In the genomic region with DNA sequence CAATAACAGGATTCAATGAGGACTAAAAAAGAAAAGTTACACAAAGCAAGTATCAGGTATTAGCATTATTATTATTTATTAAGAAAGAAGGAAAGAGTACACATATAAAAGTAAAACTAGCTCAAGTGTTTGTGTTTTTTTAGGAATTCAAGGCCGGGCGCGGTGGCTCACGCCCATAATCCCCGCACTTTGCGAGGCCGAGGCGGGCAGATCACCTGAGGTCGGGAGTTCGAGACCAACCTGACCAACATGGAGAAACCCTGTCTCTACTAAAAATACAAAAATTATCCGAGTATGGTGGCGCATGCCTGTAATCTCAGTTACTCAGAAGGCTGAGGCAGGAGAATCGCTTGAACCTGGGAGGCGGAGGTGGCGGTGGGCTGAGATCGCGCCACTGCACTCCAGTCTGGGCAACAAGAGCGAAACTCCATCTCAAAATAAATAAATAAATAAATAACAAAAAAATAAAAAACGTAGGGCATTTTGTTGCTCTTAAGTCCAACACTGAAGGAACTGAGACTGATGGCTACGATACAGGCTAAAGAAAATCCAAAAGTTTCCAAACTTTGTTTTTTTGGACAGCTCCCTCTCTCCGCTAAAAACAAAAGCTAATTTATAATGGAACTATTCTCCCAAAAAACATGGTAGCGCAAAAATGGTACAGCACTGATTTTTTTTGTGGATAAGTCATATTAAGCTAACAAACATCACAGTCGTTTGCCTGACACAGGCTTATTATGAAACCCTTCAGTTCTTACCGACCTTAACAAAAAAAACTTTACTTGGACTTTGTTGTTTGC, we compare ENCODE assay signal across 8 cellular contexts. TPM values are rescaled to one million over a fixed set of nuclear protein-coding genes. Genes with fewer than 3 reads are reported as not detected.
A peak's percentile ranks its signal among the peaks of the same experiment; 100 is the strongest.
DNase-seq lines count a peak whose midpoint lies in the region; TF ChIP-seq lines count a peak whose summit lies in the region.

No MANE protein-coding gene starts in this region.

- no peak overlapping the region for H2AFZ ChIP-seq in Karpas-422 (ENCODE audit: low read length)

- H3K4me1 ChIP-seq in Karpas-422 (ENCODE audit: low read length), result peaks cover 29% of the 10 kb centered on the region
- H3K4me1 ChIP-seq in duodenal mucosa (ENCODE audit: control insufficient read depth in 1 of 2, insufficient read depth in 2 of 2, low read length in 2 of 2), result peaks cover 20 to 23% of the 10 kb centered on the region in 2 donors

- peaks cover 32% of the 10 kb centered on the region for H3K36me3 Mint-ChIP-seq in nephron progenitor cell (ENCODE audit: low read depth)

- DNase-seq in BJ (ENCODE audit: low read depth) (no peak), Karpas-422 (peak; percentile 5), nephron progenitor cell (no peak), GOT3 (lab: John Stamatoyannopoulos, UW) (no peak), NCI-H2029 (lab: John Stamatoyannopoulos, UW) (no peak), NCI-H510A (lab: John Stamatoyannopoulos, UW) (no peak), LoVo (ENCODE audit: low spot score) (no peak)

- no peaks in the 10 kb centered on the region for H3K9me3 ChIP-seq in Karpas-422 (ENCODE audit: low read length)
- no peaks in the 10 kb centered on the region for H3K9me3 ChIP-seq in duodenal mucosa (ENCODE audit: control insufficient read depth in 1 of 2, low read length in 2 of 2)

- H3K27me3 ChIP-seq in BJ (ENCODE audit: control insufficient read depth, insufficient read depth, low read length), result no peaks in the 10 kb centered on the region
- H3K27me3 ChIP-seq in Karpas-422 (ENCODE audit: low read length), result no peaks in the 10 kb centered on the region
- no peaks in the 10 kb centered on the region for H3K27me3 ChIP-seq in duodenal mucosa (ENCODE audit: control insufficient read depth in 1 of 2, insufficient read depth in 2 of 2, low read length in 2 of 2)

- peak overlapping the region; percentile 97 for H3K4me3 ChIP-seq in BJ (ENCODE audit: low read depth, low read length)
- peak overlapping the region; percentile 98 for H3K4me3 ChIP-seq in Karpas-422 (ENCODE audit: low read length)
- peak overlapping the region; percentile 95 to 97 for H3K4me3 ChIP-seq in duodenal mucosa (ENCODE audit: low read depth in 1 of 2, low read length in 2 of 2)

- H3K4me3 Mint-ChIP-seq in nephron progenitor cell, result peak overlapping the region; percentile 100

- H4K20me1 ChIP-seq in Karpas-422 (ENCODE audit: insufficient read depth, low read depth, low read length), result no peaks in the 10 kb centered on the region

- H3K27me3 Mint-ChIP-seq in nephron progenitor cell (ENCODE audit: low read depth, poor library complexity), result peaks cover 33% of the 10 kb centered on the region

- H3K9me2 ChIP-seq in Karpas-422 (replicated peaks; ENCODE audit: insufficient read depth, low read length), result no peaks in the 10 kb centered on the region

- H3K27ac Mint-ChIP-seq in nephron progenitor cell, result no peak overlapping the region

- no peaks in the 10 kb centered on the region for H3K9me3 Mint-ChIP-seq in nephron progenitor cell

- TF ChIP-seq CTCF in BJ (IDR thresholded peaks at IDR 0.05; ENCODE audit: insufficient read depth, low read depth, low read length) (no peak), nephron progenitor cell (IDR thresholded peaks at IDR 0.05) (no peak)

- 0 out of 2 replicates have a peak overlapping the region, but pooled peaks have one; percentile 68 for H3K27ac ChIP-seq in Karpas-422 (ENCODE audit: low read length)
- no peak overlapping the region for H3K27ac ChIP-seq in duodenal mucosa (ENCODE audit: low read depth, low read length)

- H3K4me2 ChIP-seq in Karpas-422 (ENCODE audit: low read depth, low read length, poor library complexity, severe bottlenecking), result peak overlapping the region; percentile 93

- CTCF ChIA-PET in BJ (lab: Yijun Ruan, JAX), result interaction anchor here (3.0 kb wide), 1 partner anchor 36 kb away, joined by 8 read pairs; no protein-coding TSS in a partner anchor

- peaks cover 68% of the 10 kb centered on the region for H3K79me2 ChIP-seq in Karpas-422 (ENCODE audit: low read length)

- peaks cover 47% of the 10 kb centered on the region for H3K4me1 Mint-ChIP-seq in nephron progenitor cell

- no peaks in the 10 kb centered on the region for H3K36me3 ChIP-seq in BJ (ENCODE audit: control insufficient read depth, insufficient read depth, low read length)
- peaks cover 1% of the 10 kb centered on the region; the same call in 1 of the 2 replicates for H3K36me3 ChIP-seq in Karpas-422 (ENCODE audit: insufficient read depth, low read length)
- no peaks in the 10 kb centered on the region for H3K36me3 ChIP-seq in duodenal mucosa (ENCODE audit: control insufficient read depth in 1 of 2, insufficient read depth in 2 of 2, low read length in 2 of 2)

- H3K9ac ChIP-seq in Karpas-422 (ENCODE audit: low read length) (peak overlapping the region; percentile 90), duodenal mucosa (ENCODE audit: low read depth in 1 of 2, low read length in 2 of 2) (peak overlapping the region; percentile 73 to 89)

- POLR2A ChIA-PET in BJ (lab: Charles Lee), result no interaction called here

RNA-seq across cellular contexts. Expression of a gene that starts 1.7 kb away (rescaled TPM):
- polyA plus RNA-seq in BJ (2011; rRNA removed), result 30.9 and 39.5 TPM in 2 replicates
- polyA minus RNA-seq in BJ (2011; rRNA and poly(A)+ RNA removed), result 32.6 and 41.6 TPM in 2 replicates
- total RNA-seq in Karpas-422 (2014; rRNA removed; shearing (Covaris generic); ENCODE audit: low replicate concordance), result 26.2 and 93.1 TPM in 2 replicates
